8 cellular contexts compared by ENCODE assay signal in genomic region chr20:35052616-35053015, GRCh38. TPM values are rescaled to one million over a fixed set of nuclear protein-coding genes. Genes with fewer than 3 reads are reported as not detected.
DNase-seq lines count a peak whose midpoint lies in the region; ATAC-seq, FAIRE-seq and TF ChIP-seq lines count a peak whose summit lies in the region.
"Not testable (repeated sequence)": the region's sequence is repeated elsewhere in the genome, so short reads cannot be mapped to it uniquely, and the experiment has no call there.

No MANE protein-coding gene starts in this region.

- H3K14ac ChIP-seq in IMR-90 (replicated peaks; ENCODE audit: low read depth, low read length), result not testable (repeated sequence)

- TF ChIP-seq POLR2A in IMR-90 (IDR thresholded peaks at IDR 0.05; ENCODE audit: low read depth, low read length); HepG2 (IDR thresholded peaks at IDR 0.05; ENCODE audit: insufficient read depth in 1 of 2, low read depth in 2 of 2, low read length in 2 of 2): not testable (repeated sequence)

- peaks cover 14% of the 10 kb centered on the region for H4K20me1 ChIP-seq in IMR-90 (ENCODE audit: insufficient read depth, low read length)
- H4K20me1 ChIP-seq in HepG2 (ENCODE audit: insufficient read depth, low read length), result not testable (repeated sequence)

- H3K4me3 ChIP-seq in IMR-90 (ENCODE audit: insufficient read depth, low read depth, low read length); adipocyte (ENCODE audit: low read length); fibroblast of pulmonary artery (replicated peaks; ENCODE audit: low read depth, low read length); HepG2 (replicated peaks in 1 of 3; ENCODE audit: insufficient read depth in 1 of 3, low read depth in 2 of 3, low read length in 3 of 3): not testable (repeated sequence)

- not testable (repeated sequence) for TF ChIP-seq RAD21 in IMR-90 (IDR thresholded peaks at IDR 0.05; ENCODE audit: low read length); HepG2 (CRISPR knock-in tag; IDR thresholded peaks at IDR 0.05)

- FAIRE-seq in HepG2 (lab: Jason Lieb, UNC), result not testable (repeated sequence)

- H4K8ac ChIP-seq in IMR-90 (ENCODE audit: low read depth in 2 of 2, low read length in 2 of 2), result peak overlapping the region in 1 of 2 experiments; percentile 56; a peak in 2 of 4 replicates

- H3K9me3 ChIP-seq in IMR-90 (ENCODE audit: control insufficient read depth, insufficient read depth, low read length); adipocyte (ENCODE audit: control insufficient read depth, low read length); HepG2 (ENCODE audit: low read length): not testable (repeated sequence)

- H2BK5ac ChIP-seq in IMR-90 (ENCODE audit: low read depth, low read length, poor library complexity, severe bottlenecking), result peak overlapping the region; percentile 78

- not testable (repeated sequence) for BruUV-seq in IMR-90 (replicated peaks; lab: Mats Ljungman, UMichigan); HepG2 (replicated peaks; lab: Mats Ljungman, UMichigan)

- H2BK20ac ChIP-seq in IMR-90 (ENCODE audit: low read depth, low read length), result 0 out of 2 replicates have a peak overlapping the region, but pooled peaks have one; percentile 55

- in situ Hi-C loops in IMR-90 (cut with MboI; ENCODE audit: low sequenced_read_pairs); HepG2 (cut with HindIII; ENCODE audit: extremely low pct_ligation_motif_present, low pct_unique_long_range_greater_than_20kb): not testable (repeated sequence)

- H3K4me2 ChIP-seq in IMR-90 (ENCODE audit: low read depth, low read length); HepG2 (ENCODE audit: low read depth, low read length): not testable (repeated sequence)

- H3K36me3 Mint-ChIP-seq in chondrocyte (ENCODE audit: low read depth) (peaks cover 40% of the 10 kb centered on the region), osteocyte (ENCODE audit: unreplicated experiment) (peaks cover 50% of the 10 kb centered on the region)

- dilution Hi-C loops in IMR-90 (cut with HindIII; ENCODE audit: low sequenced_read_pairs, unreplicated experiment), result not testable (repeated sequence)

- not testable (repeated sequence) for TF ChIP-seq CTCF in IMR-90 (conservative IDR thresholded peaks at IDR 0.05; ENCODE audit: low read depth, low read length); chondrocyte (IDR thresholded peaks at IDR 0.05); fibroblast of pulmonary artery (IDR thresholded peaks at IDR 0.05; ENCODE audit: low read length, missing control alignments); HepG2 (CRISPR knock-in tag; IDR thresholded peaks at IDR 0.05); osteocyte (IDR thresholded peaks at IDR 0.05)

- POLR2A ChIA-PET in IMR-90 (lab: Charles Lee; ENCODE audit: unreplicated experiment), result not testable (repeated sequence)
- POLR2A ChIA-PET in HepG2 (lab: Yijun Ruan, JAX), result interaction anchor here (0.6 kb wide), 1 partner anchor 23 kb away, joined by 3 read pairs; no protein-coding TSS in a partner anchor

- H3K36me3 ChIP-seq in IMR-90 (ENCODE audit: control insufficient read depth, insufficient read depth, low read length) (peaks cover 37% of the 10 kb centered on the region), adipocyte (ENCODE audit: control insufficient read depth, insufficient read depth, low read length, severe bottlenecking) (peaks cover 55% of the 10 kb centered on the region), HepG2 (replicated peaks in 1 of 2; ENCODE audit: control insufficient read depth in 1 of 2, insufficient read depth in 2 of 2, low read length in 2 of 2) (peaks cover 19 to 76% of the 10 kb centered on the region in 2 experiments)

- H3K9ac ChIP-seq in IMR-90 (ENCODE audit: low read depth, low read length); adipocyte (ENCODE audit: low read length); HepG2 (ENCODE audit: insufficient read depth, low read depth, low read length): not testable (repeated sequence)

- not testable (repeated sequence) for H3K56ac ChIP-seq in IMR-90 (ENCODE audit: extremely low read depth, insufficient read depth, low read length)

- H2BK15ac ChIP-seq in IMR-90 (ENCODE audit: low read depth, low read length), result not testable (repeated sequence)

- H3K27me3 Mint-ChIP-seq in chondrocyte (ENCODE audit: low read depth); osteocyte (ENCODE audit: unreplicated experiment): not testable (repeated sequence)

- H3K9me1 ChIP-seq in IMR-90 (ENCODE audit: insufficient read depth, low read length), result peaks cover 15% of the 10 kb centered on the region

- not testable (repeated sequence) for H3K4me1 ChIP-seq in IMR-90 (ENCODE audit: control insufficient read depth, insufficient read depth, low read length)
- H3K4me1 ChIP-seq in adipocyte (ENCODE audit: control insufficient read depth, insufficient read depth, low read length) (peaks cover 27% of the 10 kb centered on the region), HepG2 (ENCODE audit: insufficient read depth, low read length) (peaks cover 52% of the 10 kb centered on the region)

- peak overlapping the region; percentile 80 for H3K4ac ChIP-seq in IMR-90 (ENCODE audit: low read depth, low read length)

- not testable (repeated sequence) for H4K5ac ChIP-seq in IMR-90 (ENCODE audit: low read depth, low read length)

- peak overlapping the region; percentile 37 for H3K27ac ChIP-seq in IMR-90 (ENCODE audit: insufficient read depth, low read length)
- H3K27ac ChIP-seq in HepG2 (ENCODE audit: extremely low read length, insufficient read depth, low read length), result peak overlapping the region; percentile 18

- TF ChIP-seq EP300 in HepG2 (IDR thresholded peaks at IDR 0.05; ENCODE audit: low read depth in 2 of 2, low read length in 2 of 2), result peak in 1 of 2 experiments; percentile 50; a peak in 1 of 4 replicates
- TF ChIP-seq EP300 in HepG2 (CRISPR knock-in tag; IDR thresholded peaks at IDR 0.05; ENCODE audit: borderline replicate concordance), result not testable (repeated sequence)

- not testable (repeated sequence) for H3K79me2 ChIP-seq in HepG2 (ENCODE audit: insufficient read depth, low read length)

- CTCF ChIA-PET in IMR-90 (lab: Yijun Ruan, JAX); HepG2 (lab: Yijun Ruan, JAX; ENCODE audit: low intra/inter-chr PET ratio, low total read pairs): not testable (repeated sequence)

- H3K4me1 Mint-ChIP-seq in chondrocyte (ENCODE audit: low read depth), result peaks cover 67% of the 10 kb centered on the region
- H3K4me1 Mint-ChIP-seq in osteocyte (ENCODE audit: unreplicated experiment), result peaks cover 31% of the 10 kb centered on the region

- H3K18ac ChIP-seq in IMR-90 (ENCODE audit: low read depth, low read length), result not testable (repeated sequence)

- H2AK9ac ChIP-seq in IMR-90 (replicated peaks; ENCODE audit: low read depth, low read length, poor library complexity), result not testable (repeated sequence)

- 76% methylated on average over 3 of the region's 5 CpGs; no CpG with 5 or more reads in 1 of the 2 experiments for WGBS in IMR-90 (ENCODE audit: extremely low coverage in 2 of 2, insufficient read length in 1 of 2), 2 experiments
- WGBS in HepG2 (ENCODE audit: low lambda C conversion rate), result 89% methylated on average over 5 of the region's 5 CpGs

- H3K27ac Mint-ChIP-seq in chondrocyte (ENCODE audit: unreplicated experiment) (peak overlapping the region; percentile 89), osteocyte (ENCODE audit: unreplicated experiment) (peak overlapping the region; percentile 78)

- H3K4me3 Mint-ChIP-seq in chondrocyte (ENCODE audit: unreplicated experiment), result peak overlapping the region; percentile 40
- H3K4me3 Mint-ChIP-seq in osteocyte (ENCODE audit: unreplicated experiment), result not testable (repeated sequence)

- peak overlapping the region; percentile 87; the same call in 1 of the 2 replicates for H2BK120ac ChIP-seq in IMR-90 (ENCODE audit: low read depth, low read length)

- not testable (repeated sequence) for H3K23ac ChIP-seq in IMR-90 (ENCODE audit: low read depth, low read length)

- not testable (repeated sequence) for H4K91ac ChIP-seq in IMR-90 (ENCODE audit: insufficient read depth, low read depth, low read length)

- peak; percentile 80 for ATAC-seq in IMR-90 (ENCODE audit: low read depth)
- peak; percentile 63; the same call in 2 of the 3 replicates for ATAC-seq in HepG2

- not testable (repeated sequence) for H2AK5ac ChIP-seq in IMR-90 (ENCODE audit: low read depth, low read length)

- not testable (repeated sequence) for H3K9me3 Mint-ChIP-seq in chondrocyte (ENCODE audit: low read depth); osteocyte (ENCODE audit: unreplicated experiment)

- not testable (repeated sequence) for H3K27me3 ChIP-seq in IMR-90 (ENCODE audit: control insufficient read depth, insufficient read depth, low read length); adipocyte (replicated peaks; ENCODE audit: control insufficient read depth, insufficient read depth, low read length); HepG2 (ENCODE audit: control insufficient read depth in 1 of 2, insufficient read depth in 2 of 2, low read length in 2 of 2)

- not testable (repeated sequence) for H2AFZ ChIP-seq in IMR-90 (replicated peaks; ENCODE audit: low read length, poor library complexity); HepG2 (ENCODE audit: low read length)

- DNase-seq in A172 (ENCODE audit: low spot score) (peak; percentile 39), ELF-1 (ENCODE audit: low read depth, low spot score) (peak; percentile 16), IMR-90 (peak; percentile 63), adipocyte (ENCODE audit: low read depth) (peak; percentile 62), fibroblast of pulmonary artery (ENCODE audit: low read depth) (peak; percentile 79), HepG2 (ENCODE audit: low spot score) (peak; percentile 71)
- DNase-seq in chondrocyte (ENCODE audit: low spot score); osteocyte (ENCODE audit: extremely low spot score, unreplicated experiment): not testable (repeated sequence)

- peaks cover 42 to 72% of the 10 kb centered on the region in 2 experiments for H3K79me1 ChIP-seq in IMR-90 (ENCODE audit: low read depth in 1 of 2, low read length in 2 of 2)

- intact Hi-C loops in IMR-90 (cut with micrococcal nuclease); HepG2 (cut with micrococcal nuclease; ENCODE audit: unreplicated experiment): not testable (repeated sequence)

RNA-seq across cellular contexts. Expression of gene TRPC4AP, which starts 40.0 kb away (rescaled TPM):
- 48.6 and 51.8 TPM in 2 replicates for total RNA-seq in A172 (2014; rRNA removed; shearing (Covaris generic))
- total RNA-seq in IMR-90 (2012; rRNA removed) (39.4 and 41.0 TPM in 2 replicates), chondrocyte (83.4 to 118 TPM (median 112 TPM) in 3 replicates), HepG2 (2016; rRNA removed; fragmentation: Illumina TruSeq; extraction: Trizol) (136 and 161 TPM in 2 replicates), osteocyte (83.0 TPM in 2 replicates)
- polyA plus RNA-seq in IMR-90 (2012; rRNA removed) (77.6 and 81.0 TPM in 2 replicates), HepG2 (2011; rRNA removed) (137 and 161 TPM in 2 replicates)
- 47.2 and 64.3 TPM in 2 replicates for polyA plus RNA-seq in IMR-90 (2012; cell fraction: cytosol; rRNA removed)
- 135 and 171 TPM in 2 replicates for polyA plus RNA-seq in IMR-90 (2012; cell fraction: nucleus; rRNA removed; ENCODE audit: low replicate concordance)
- total RNA-seq in HepG2 (2016; cell fraction: cytosol; rRNA removed; fragmentation: Illumina TruSeq; extraction: Trizol; ENCODE audit: low read depth), result 14.0 and 17.1 TPM in 2 replicates
- total RNA-seq in HepG2 (2016; cell fraction: insoluble cytoplasmic fraction; rRNA removed; fragmentation: Illumina TruSeq; extraction: Trizol), result 135 and 149 TPM in 2 replicates
- 40.4 and 43.8 TPM in 2 replicates for total RNA-seq in HepG2 (2016; cell fraction: membrane; rRNA removed; fragmentation: Illumina TruSeq; extraction: Trizol)
- 93.4 and 104 TPM in 2 replicates for total RNA-seq in HepG2 (2016; cell fraction: nucleus; rRNA removed; fragmentation: Illumina TruSeq; extraction: Trizol)
- 124 and 126 TPM in 2 replicates for polyA plus RNA-seq in HepG2 (2011; cell fraction: cytosol; rRNA removed)
- 271 and 292 TPM in 2 replicates for polyA plus RNA-seq in HepG2 (2011; cell fraction: nucleus; rRNA removed)
- 99.8 and 102 TPM in 2 replicates for polyA plus RNA-seq in HepG2 (2012)
- polyA plus RNA-seq in HepG2 (2016; cell fraction: cytosol; fragmentation: Illumina TruSeq; extraction: Trizol; ENCODE audit: low read depth), result 9.6 and 11.2 TPM in 2 replicates
- polyA plus RNA-seq in HepG2 (2016; cell fraction: insoluble cytoplasmic fraction; fragmentation: Illumina TruSeq; extraction: Trizol; ENCODE audit: low read depth), result 107 and 117 TPM in 2 replicates
- polyA plus RNA-seq in HepG2 (2016; cell fraction: membrane; fragmentation: Illumina TruSeq; extraction: Trizol; ENCODE audit: low read depth), result 20.1 and 21.8 TPM in 2 replicates
- polyA plus RNA-seq in HepG2 (2016; cell fraction: nucleus; fragmentation: Illumina TruSeq; extraction: Trizol; ENCODE audit: insufficient read depth, low read depth), result 123 and 137 TPM in 2 replicates
- 113 and 272 TPM in 2 replicates for polyA minus RNA-seq in HepG2 (2011; rRNA and poly(A)+ RNA removed; ENCODE audit: low replicate concordance)
- 117 and 119 TPM in 2 replicates for polyA minus RNA-seq in HepG2 (2011; cell fraction: cytosol; rRNA and poly(A)+ RNA removed)
- 108 and 134 TPM in 2 replicates for polyA minus RNA-seq in HepG2 (2011; cell fraction: nucleus; rRNA and poly(A)+ RNA removed)
